Comparison of ENCODE assay signal across 27 cellular contexts in the genomic region with DNA sequence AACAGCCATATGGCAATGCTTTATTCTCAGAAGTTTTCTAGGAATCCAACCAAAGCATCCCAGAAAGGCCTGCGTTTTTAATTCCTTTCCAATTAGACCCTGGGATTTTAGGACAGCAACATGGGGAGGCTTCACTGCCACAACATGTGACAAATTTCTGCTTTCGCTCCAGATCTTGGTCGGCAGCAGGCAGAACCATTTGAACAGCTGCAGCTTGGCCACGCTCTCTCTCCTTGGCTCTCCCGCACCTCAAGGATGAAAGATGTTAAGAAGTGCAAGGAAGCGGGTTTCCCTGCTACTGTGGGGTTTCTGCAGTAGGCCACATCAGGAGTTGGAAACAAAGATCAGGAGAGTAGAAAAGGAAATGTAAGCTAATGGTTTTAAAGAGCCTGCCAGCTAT.
"Had no signal": no experiment of that assay in that cellular context is flagged by ENCODE, and none has a peak within 500 bp of the region (broad histone marks: within the 10 kb centered on the region; RNA-seq: fewer than 3 reads in every experiment).

No MANE protein-coding gene starts in this region.

- H3K36me3 Mint-ChIP-seq: immature natural killer cell; memory B cell; naive thymus-derived CD8-positive, alpha-beta T cell; neural progenitor cell had no signal

- H3K27ac ChIP-seq: epithelial cell of prostate, esophagus muscularis mucosa, gastrocnemius medialis, left lung, lower lobe of right lung, neural progenitor cell, pancreas, prostate gland, right lobe of liver, spleen had no signal

- H3K36me3 ChIP-seq: esophagus muscularis mucosa, gastrocnemius medialis, left lung, lower lobe of right lung, neural progenitor cell, pancreas, prostate gland, right lobe of liver, spleen had no signal

- H3K9me3 Mint-ChIP-seq: central memory CD8-positive, alpha-beta T cell; immature natural killer cell; memory B cell; neural progenitor cell; stimulated activated naive B cell treated with anti-CD40 and anti-IgM and Interleukin-4, amounts not matched to agents 10 μg/mL and 1 μg/mL and 100 μg/mL, for 72 hours; stimulated activated naive CD8-positive, alpha-beta T cell treated with anti-CD3 and anti-CD28 coated beads, Interleukin-15, amount 100 ng/mL, for 72 hours had no signal

- DNase-seq: cortex of kidney; dorsolateral prefrontal cortex; effector memory CD4-positive, alpha-beta T cell; gastrocnemius medialis; glutamatergic neuron; immature natural killer cell; left lung; lower lobe of right lung; midbrain; naive thymus-derived CD8-positive, alpha-beta T cell; nucleus accumbens; pancreas; right lobe of liver; spleen; stimulated activated CD4-positive, alpha-beta T cell treated with anti-CD3 and anti-CD28 coated beads, Interleukin-15, amount 100 ng/mL, for 24 hours; stimulated activated CD4-positive, alpha-beta T cell treated with anti-CD3 and anti-CD28 coated beads, Interleukin-1b, Interleukin-23, amount 100 ng/mL, for 48 hours; stimulated activated CD4-positive, alpha-beta T cell treated with anti-CD3 and anti-CD28 coated beads, Interleukin-4, amount 100 ng/mL, for 4 hours; stimulated activated naive B cell treated with anti-CD40 and anti-IgM and Interleukin-4, amounts not matched to agents 10 μg/mL and 1 μg/mL and 100 μg/mL, for 72 hours; stimulated activated naive CD8-positive, alpha-beta T cell treated with anti-CD3 and anti-CD28 coated beads, Interleukin-15, amount 100 ng/mL, for 72 hours; trophoblast cell had no signal

- FAIRE-seq: keratinocyte, pancreas had no signal

- H3K27me3 ChIP-seq: dorsolateral prefrontal cortex, gastrocnemius medialis, left lung, neural progenitor cell, pancreas, right lobe of liver had no signal

- H3K4me1 Mint-ChIP-seq: central memory CD8-positive, alpha-beta T cell; immature natural killer cell; naive thymus-derived CD8-positive, alpha-beta T cell had no signal

- H3K9me3 ChIP-seq: esophagus muscularis mucosa, gastrocnemius medialis, left lung, lower lobe of right lung, pancreas, prostate gland, right lobe of liver, spleen had no signal

- H3K4me3 ChIP-seq: dorsolateral prefrontal cortex, esophagus muscularis mucosa, gastrocnemius medialis, left lung, lower lobe of right lung, neural progenitor cell, pancreas, prostate gland, right lobe of liver, spleen had no signal

- H3K27ac Mint-ChIP-seq: immature natural killer cell; memory B cell; naive thymus-derived CD8-positive, alpha-beta T cell; neural progenitor cell; stimulated activated naive B cell treated with anti-CD40 and anti-IgM and Interleukin-4, amounts not matched to agents 10 μg/mL and 1 μg/mL and 100 μg/mL, for 72 hours had no signal

- H3K4me3 Mint-ChIP-seq: central memory CD8-positive, alpha-beta T cell; immature natural killer cell; memory B cell; naive thymus-derived CD8-positive, alpha-beta T cell; neural progenitor cell; stimulated activated naive B cell treated with anti-CD40 and anti-IgM and Interleukin-4, amounts not matched to agents 10 μg/mL and 1 μg/mL and 100 μg/mL, for 72 hours; stimulated activated naive CD8-positive, alpha-beta T cell treated with anti-CD3 and anti-CD28 coated beads, Interleukin-15, amount 100 ng/mL, for 72 hours had no signal
